ENCODE assay signal across 8 cellular contexts in the genomic region with DNA sequence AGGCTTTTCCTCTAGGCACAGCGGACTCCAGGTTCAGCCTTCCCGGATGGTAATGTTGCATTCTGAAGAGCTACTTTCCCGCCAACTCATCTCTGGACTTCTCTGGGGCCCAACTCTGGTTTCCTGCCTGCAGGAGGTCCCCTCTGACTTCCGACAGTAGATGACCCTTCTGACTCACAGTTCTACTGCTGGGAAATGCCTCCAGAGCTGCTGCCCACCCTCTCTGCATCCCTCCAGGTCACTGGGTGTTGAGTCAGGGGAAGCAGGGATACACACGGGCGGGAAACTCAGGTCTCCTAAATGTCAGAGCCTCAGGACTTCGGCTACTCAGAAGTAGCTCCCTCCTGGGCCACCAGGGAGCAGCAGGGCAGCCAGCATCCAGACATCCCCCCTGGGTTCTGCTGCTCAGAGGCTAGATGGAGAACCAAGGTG. TPM values are rescaled to one million over a fixed set of nuclear protein-coding genes. Genes with fewer than 3 reads are reported as not detected.
DNase-seq lines count a peak whose midpoint lies in the region; ATAC-seq and TF ChIP-seq lines count a peak whose summit lies in the region.

No MANE protein-coding gene starts in this region.

- peaks cover 15% of the 10 kb centered on the region for H3K27me3 ChIP-seq in endodermal cell (ENCODE audit: control insufficient read depth, insufficient read depth, low read length, poor library complexity, severe bottlenecking)
- H3K27me3 ChIP-seq in heart left ventricle: no peaks in the 10 kb centered on the region

- peak; percentile 51 for TF ChIP-seq CTCF in GM12875 (IDR thresholded peaks at IDR 0.05; ENCODE audit: borderline replicate concordance, insufficient read depth, low read depth, low read length)
- TF ChIP-seq CTCF in endodermal cell (conservative IDR thresholded peaks at IDR 0.05): peak; percentile 79
- peak in 2 of 12 donors; percentile 25 for TF ChIP-seq CTCF in heart left ventricle (IDR thresholded peaks at IDR 0.05)

- H3K9me3 ChIP-seq in endodermal cell (ENCODE audit: control insufficient read depth, low read length) (no peaks in the 10 kb centered on the region), heart left ventricle (no peaks in the 10 kb centered on the region)

- H3K9me3 Mint-ChIP-seq in endodermal cell: no peaks in the 10 kb centered on the region

- no peak overlapping the region for H3K4me3 Mint-ChIP-seq in endodermal cell

- no peak for ATAC-seq in heart left ventricle

- in situ Hi-C loops in ACHN (cut with HindIII; ENCODE audit: low pct_ligation_motif_present, low pct_unique_long_range_greater_than_20kb, low sequenced_read_pairs): no loop called here

- 68 to 72% methylated on average over 6 to 7 of the region's 7 CpGs for WGBS in endodermal cell (ENCODE audit: insufficient coverage in 1 of 2, insufficient read length in 1 of 2), 2 experiments
- 76 to 91% (median 80%) methylated on average over 7 of the region's 7 CpGs for WGBS in heart left ventricle, 4 donors

- peaks cover 27% of the 10 kb centered on the region for H3K27me3 Mint-ChIP-seq in endodermal cell (ENCODE audit: insufficient read depth)

- DNase-seq in ACHN: peak; percentile 41
- DNase-seq in NCI-H226: peak; percentile 52
- peak; percentile 85 for DNase-seq in endodermal cell
- no peak for DNase-seq in effector CD4-positive, alpha-beta T cell
- no peak for DNase-seq in heart left ventricle
- DNase-seq in stimulated activated naive CD4-positive, alpha-beta T cell treated with Interleukin-2 at 50 U/mL for 16 hours (lab: John Stamatoyannopoulos, UW): no peak

- intact Hi-C loops in heart left ventricle (cut with DNase I): loop anchor here in 1 of 10 donors (10.0 kb wide), 1 partner anchor 401 kb away; the partner anchor contains the start of gene KIF14

- peaks cover 30% of the 10 kb centered on the region for H3K4me1 Mint-ChIP-seq in endodermal cell

- H3K27ac ChIP-seq in endodermal cell (ENCODE audit: low read depth, low read length) (no peak overlapping the region), temporal lobe (ENCODE audit: low read depth, low read length) (peak overlapping the region; percentile 40), heart left ventricle (no peak overlapping the region)

- TF ChIP-seq POLR2A in heart left ventricle (IDR thresholded peaks at IDR 0.05): no peak

- H3K4me1 ChIP-seq in endodermal cell (ENCODE audit: control insufficient read depth, insufficient read depth, low read length) (peaks cover 8% of the 10 kb centered on the region), heart left ventricle (peaks cover 0 to 80% (median 28%) of the 10 kb centered on the region in 12 donors)

- H3K9ac ChIP-seq in endodermal cell (ENCODE audit: extremely low read depth, low read length, poor library complexity, severe bottlenecking): no peak overlapping the region

- peak overlapping the region; percentile 38 for H3K4me3 ChIP-seq in GM12875 (ENCODE audit: low read depth, low read length)
- no peak overlapping the region for H3K4me3 ChIP-seq in endodermal cell (ENCODE audit: low read length)
- H3K4me3 ChIP-seq in heart left ventricle: no peak overlapping the region

- no peak overlapping the region for H3K27ac Mint-ChIP-seq in endodermal cell

- no peaks in the 10 kb centered on the region for H3K36me3 Mint-ChIP-seq in endodermal cell (ENCODE audit: low read depth)

- no peaks in the 10 kb centered on the region for H3K36me3 ChIP-seq in endodermal cell (ENCODE audit: control insufficient read depth, insufficient read depth, low read length)
- no peaks in the 10 kb centered on the region for H3K36me3 ChIP-seq in heart left ventricle

RNA-seq across cellular contexts. Expression of gene KIF21B, which starts 2.1 kb away (rescaled TPM):
- total RNA-seq in endodermal cell (10 to 100 TPM in 1 of 2 donors, 1 to 10 TPM in 1; 8.8 to 14.7 TPM), temporal lobe (178 TPM), heart left ventricle (1 to 10 TPM in 2 of 9 donors, under 1 TPM in 7; 0.21 to 3.6 (median 0.47) TPM)
- 28.2 TPM for polyA plus RNA-seq in endodermal cell (2013, experiment 1 of 2)
- polyA plus RNA-seq in endodermal cell (2013, experiment 2 of 2): 28.2 TPM
- under 1 TPM; 0.29 to 0.30 TPM for polyA plus RNA-seq in heart left ventricle

Comparison
In these comparisons a context has a peak if more than half of its experiments do, and no peak if none do; other contexts are left out.
1. DNase-seq: peak in ACHN (single experiment), NCI-H226 (single experiment) and endodermal cell (single experiment); none in effector CD4-positive, alpha-beta T cell (single experiment), heart left ventricle (0 of 5) and stimulated activated naive CD4-positive, alpha-beta T cell treated with Interleukin-2 at 50 U/mL for 16 hours (single experiment).
2. RNA of gene KIF21B, which starts 2.1 kb away (total RNA-seq): 178 TPM in temporal lobe (single experiment); 8.8 to 14.7 TPM in endodermal cell and 0.21 to 3.6 TPM in heart left ventricle; every median in the first group is over 10 times any median in the second.